37 cellular contexts compared by ENCODE assay signal in the genomic region with DNA sequence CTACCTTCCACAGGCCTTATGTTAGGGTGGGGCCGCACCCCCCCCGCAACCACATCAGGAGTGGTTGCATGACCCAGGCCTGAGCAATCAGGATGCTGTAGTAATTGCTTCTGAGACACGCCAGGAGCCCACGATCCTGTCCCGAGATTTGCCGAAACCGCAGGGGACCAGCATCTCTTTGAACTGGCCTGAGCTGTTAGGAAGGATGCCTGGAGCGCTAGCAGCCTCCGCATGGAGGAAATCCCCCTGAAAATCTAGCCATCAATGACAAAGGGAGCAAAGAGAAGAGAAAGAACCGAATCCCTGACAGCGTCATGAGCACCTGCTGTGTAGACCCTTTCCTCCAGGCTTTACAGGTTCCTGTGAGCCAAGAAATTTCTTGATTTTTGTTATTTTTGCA. TPM values are rescaled to one million over a fixed set of nuclear protein-coding genes. Genes with fewer than 3 reads are reported as not detected.
DNase-seq lines count a peak whose midpoint lies in the region; ATAC-seq and TF ChIP-seq lines count a peak whose summit lies in the region.
"Had no signal": no experiment of that assay in that cellular context is flagged by ENCODE, and none has a peak within 500 bp of the region (broad histone marks: within the 10 kb centered on the region; RNA-seq: fewer than 3 reads in every experiment).

No MANE protein-coding gene starts in this region.

- H3K27ac ChIP-seq in HUES6 (ENCODE audit: low read depth, low read length): peak overlapping the region; percentile 31; the same call in 1 of the 2 replicates
- H3K27ac ChIP-seq in osteoblast (ENCODE audit: low read depth, low read length): no peak overlapping the region
- H3K27ac ChIP-seq: dorsolateral prefrontal cortex, Peyer's patch, uterus, WERI-Rb-1 had no signal

- H3K27ac Mint-ChIP-seq in activated T-helper 1 cell treated with anti-CD3 and anti-CD28 coated beads, Interleukin-12 subunit alpha, Interleukin-12 subunit beta, Interleukin-2, Interleukin-4 antibody, amounts not matched to agents 30 ng/mL and 10 ng/mL and 1 ng/mL, durations not matched to agents 14 hours and 24 hours and 36 hours: peak overlapping the region; percentile 53
- H3K27ac Mint-ChIP-seq in stimulated activated memory B cell treated with anti-CD40 and anti-IgM and Interleukin-4, amounts not matched to agents 10 μg/mL and 1 μg/mL and 100 μg/mL, for 72 hours: no peak overlapping the region
- H3K27ac Mint-ChIP-seq: activated CD4-positive, alpha-beta T cell treated with anti-CD3 and anti-CD28 coated beads, Interleukin-2, amount 10 ng/mL, durations not matched to agents 7 days and 5 days; activated naive CD4-positive, alpha-beta T cell treated with anti-CD3 and anti-CD28 coated beads, Interleukin-2, amount 50 U/mL, for 72 hours; CD8-positive, alpha-beta T cell had no signal

- H3K4me3 ChIP-seq in HUES6 (ENCODE audit: low read depth, low read length) (no peak overlapping the region), osteoblast (ENCODE audit: insufficient read depth, low read length) (no peak overlapping the region)
- H3K4me3 ChIP-seq: dorsolateral prefrontal cortex, HAP-1, Peyer's patch, uterus had no signal

- H3K9me3 ChIP-seq in HUES6 (ENCODE audit: control insufficient read depth, insufficient read depth, low read depth, low read length) (peaks cover 5% of the 10 kb centered on the region), osteoblast (ENCODE audit: low read depth, low read length) (no peaks in the 10 kb centered on the region)
- H3K9me3 ChIP-seq: BE2C, HAP-1, Peyer's patch, uterus had no signal

- intact Hi-C loops in activated T-helper 1 cell treated with anti-CD3 and anti-CD28 coated beads, Interleukin-12 subunit alpha, Interleukin-12 subunit beta, Interleukin-2, Interleukin-4 antibody, amounts not matched to agents 30 ng/mL and 10 ng/mL and 1 ng/mL, durations not matched to agents 14 hours and 24 hours and 36 hours (cut with micrococcal nuclease): no loop called here

- H3K27me3 Mint-ChIP-seq in activated T-helper 1 cell treated with anti-CD3 and anti-CD28 coated beads, Interleukin-12 subunit alpha, Interleukin-12 subunit beta, Interleukin-2, Interleukin-4 antibody, amounts not matched to agents 30 ng/mL and 10 ng/mL and 1 ng/mL, durations not matched to agents 14 hours and 24 hours and 36 hours (ENCODE audit: insufficient read depth): peaks cover 23% of the 10 kb centered on the region
- H3K27me3 Mint-ChIP-seq in stimulated activated memory B cell treated with anti-CD40 and anti-IgM and Interleukin-4, amounts not matched to agents 10 μg/mL and 1 μg/mL and 100 μg/mL, for 72 hours: peaks cover 18% of the 10 kb centered on the region

- no peak for DNase-seq in activated T-helper 1 cell treated with anti-CD3 and anti-CD28 coated beads, Interleukin-12 subunit alpha, Interleukin-12 subunit beta, Interleukin-2, Interleukin-4 antibody, amounts not matched to agents 30 ng/mL and 10 ng/mL and 1 ng/mL, durations not matched to agents 14 hours and 24 hours and 36 hours (ENCODE audit: low spot score)
- DNase-seq in iPS-NIHi11 (ENCODE audit: low spot score) (peak; percentile 61), osteoblast (ENCODE audit: insufficient read length, low spot score, missing footprints) (no peak), ureter (ENCODE audit: low spot score) (no peak)
- no peak for DNase-seq in stimulated activated naive CD4-positive, alpha-beta T cell (lab: John Stamatoyannopoulos, UW)
- DNase-seq: activated CD4-positive, alpha-beta T cell treated with anti-CD3 and anti-CD28 coated beads, Interleukin-2, amount 10 ng/mL, durations not matched to agents 7 days and 5 days; activated effector memory CD4-positive, alpha-beta T cell treated with Interleukin-2 at 50 U/mL for 16 hours; amygdala; BE2C; CD8-positive, alpha-beta T cell; DMS 273 treated with DMSO at 0.1 percent for 48 hours; dorsolateral prefrontal cortex; EL; hippocampal formation; Kasumi-1; midbrain; naive thymus-derived CD4-positive, alpha-beta T cell; NCI-H1436; NCI-H2081 treated with DMSO at 0.1 percent for 48 hours; NCI-H748 treated with DMSO at 0.1 percent for 48 hours; Peyer's patch; SIG-M5; stimulated activated naive CD4-positive, alpha-beta T cell treated with Interleukin-2 at 50 U/mL for 16 hours; T-helper 9 cell; uterus; WERI-Rb-1 had no signal

- no peak overlapping the region for H3K4me3 Mint-ChIP-seq in activated T-helper 1 cell treated with anti-CD3 and anti-CD28 coated beads, Interleukin-12 subunit alpha, Interleukin-12 subunit beta, Interleukin-2, Interleukin-4 antibody, amounts not matched to agents 30 ng/mL and 10 ng/mL and 1 ng/mL, durations not matched to agents 14 hours and 24 hours and 36 hours
- no peak overlapping the region for H3K4me3 Mint-ChIP-seq in stimulated activated memory B cell treated with anti-CD40 and anti-IgM and Interleukin-4, amounts not matched to agents 10 μg/mL and 1 μg/mL and 100 μg/mL, for 72 hours
- H3K4me3 Mint-ChIP-seq: activated CD4-positive, alpha-beta T cell treated with anti-CD3 and anti-CD28 coated beads, Interleukin-2, amount 10 ng/mL, durations not matched to agents 7 days and 5 days; CD8-positive, alpha-beta T cell; naive thymus-derived CD4-positive, alpha-beta T cell had no signal

- no peaks in the 10 kb centered on the region for H3K4me1 Mint-ChIP-seq in activated T-helper 1 cell treated with anti-CD3 and anti-CD28 coated beads, Interleukin-12 subunit alpha, Interleukin-12 subunit beta, Interleukin-2, Interleukin-4 antibody, amounts not matched to agents 30 ng/mL and 10 ng/mL and 1 ng/mL, durations not matched to agents 14 hours and 24 hours and 36 hours (ENCODE audit: low read depth)
- no peaks in the 10 kb centered on the region for H3K4me1 Mint-ChIP-seq in stimulated activated memory B cell treated with anti-CD40 and anti-IgM and Interleukin-4, amounts not matched to agents 10 μg/mL and 1 μg/mL and 100 μg/mL, for 72 hours
- H3K4me1 Mint-ChIP-seq: activated CD4-positive, alpha-beta T cell treated with anti-CD3 and anti-CD28 coated beads, Interleukin-2, amount 10 ng/mL, durations not matched to agents 7 days and 5 days had no signal

- no peaks in the 10 kb centered on the region for H3K36me3 ChIP-seq in HUES6 (ENCODE audit: control insufficient read depth, insufficient read depth, low read length)
- H3K36me3 ChIP-seq in osteoblast (ENCODE audit: insufficient read depth, low read length): no peaks in the 10 kb centered on the region
- H3K36me3 ChIP-seq: BE2C, HAP-1, Peyer's patch, uterus, WERI-Rb-1 had no signal

- peak overlapping the region; percentile 25 for H2AFZ ChIP-seq in osteoblast (ENCODE audit: low read length)

- H3K4me2 ChIP-seq in osteoblast (ENCODE audit: insufficient read depth, low read length): no peak overlapping the region

- H3K79me2 ChIP-seq in osteoblast (ENCODE audit: insufficient read depth, low read length): no peaks in the 10 kb centered on the region

- no peaks in the 10 kb centered on the region for H4K20me1 ChIP-seq in osteoblast (ENCODE audit: insufficient read depth, low read length)

- H3K27me3 ChIP-seq in HUES6 (ENCODE audit: control insufficient read depth, insufficient read depth, low read length) (no peaks in the 10 kb centered on the region), osteoblast (ENCODE audit: insufficient read depth, low read length) (peaks cover 4% of the 10 kb centered on the region)
- H3K27me3 ChIP-seq: BE2C, dorsolateral prefrontal cortex, Peyer's patch, uterus had no signal

- no peak overlapping the region for H3K9ac ChIP-seq in HUES6 (ENCODE audit: low read length)

- no peaks in the 10 kb centered on the region for H3K36me3 Mint-ChIP-seq in activated T-helper 1 cell treated with anti-CD3 and anti-CD28 coated beads, Interleukin-12 subunit alpha, Interleukin-12 subunit beta, Interleukin-2, Interleukin-4 antibody, amounts not matched to agents 30 ng/mL and 10 ng/mL and 1 ng/mL, durations not matched to agents 14 hours and 24 hours and 36 hours (ENCODE audit: low read depth)
- no peaks in the 10 kb centered on the region for H3K36me3 Mint-ChIP-seq in stimulated activated memory B cell treated with anti-CD40 and anti-IgM and Interleukin-4, amounts not matched to agents 10 μg/mL and 1 μg/mL and 100 μg/mL, for 72 hours
- H3K36me3 Mint-ChIP-seq: activated naive CD4-positive, alpha-beta T cell treated with anti-CD3 and anti-CD28 coated beads, Interleukin-2, amount 50 U/mL, for 72 hours; CD8-positive, alpha-beta T cell had no signal

- TF ChIP-seq CTCF in osteoblast (IDR thresholded peaks at IDR 0.05; ENCODE audit: extremely low read depth, low read depth, low read length): no peak

- peaks cover 3% of the 10 kb centered on the region for H3K9me3 Mint-ChIP-seq in activated T-helper 1 cell treated with anti-CD3 and anti-CD28 coated beads, Interleukin-12 subunit alpha, Interleukin-12 subunit beta, Interleukin-2, Interleukin-4 antibody, amounts not matched to agents 30 ng/mL and 10 ng/mL and 1 ng/mL, durations not matched to agents 14 hours and 24 hours and 36 hours
- peaks cover 4% of the 10 kb centered on the region for H3K9me3 Mint-ChIP-seq in stimulated activated memory B cell treated with anti-CD40 and anti-IgM and Interleukin-4, amounts not matched to agents 10 μg/mL and 1 μg/mL and 100 μg/mL, for 72 hours
- H3K9me3 Mint-ChIP-seq: activated CD4-positive, alpha-beta T cell treated with anti-CD3 and anti-CD28 coated beads, Interleukin-2, amount 10 ng/mL, durations not matched to agents 7 days and 5 days; CD8-positive, alpha-beta T cell had no signal

- peaks cover 8% of the 10 kb centered on the region; the same call in 1 of the 2 replicates for H3K4me1 ChIP-seq in HUES6 (ENCODE audit: control insufficient read depth, insufficient read depth, low read length)
- no peaks in the 10 kb centered on the region for H3K4me1 ChIP-seq in osteoblast (ENCODE audit: insufficient read depth, low read length)
- H3K4me1 ChIP-seq: HAP-1, Peyer's patch, uterus had no signal

- ATAC-seq in stimulated activated memory B cell treated with anti-CD40 and anti-IgM and Interleukin-4, amounts not matched to agents 10 μg/mL and 1 μg/mL and 100 μg/mL, for 72 hours: no peak
- ATAC-seq: activated naive CD4-positive, alpha-beta T cell treated with anti-CD3 and anti-CD28 coated beads, Interleukin-2, amount 50 U/mL, for 72 hours; CD8-positive, alpha-beta T cell; naive thymus-derived CD4-positive, alpha-beta T cell had no signal

RNA-seq across cellular contexts. Expression of a gene that starts 8.7 kb away (rescaled TPM):
- total RNA-seq in activated T-helper 1 cell treated with anti-CD3 and anti-CD28 coated beads, Interleukin-12 subunit alpha, Interleukin-12 subunit beta, Interleukin-2, Interleukin-4 antibody, amounts not matched to agents 30 ng/mL and 10 ng/mL and 1 ng/mL, durations not matched to agents 14 hours and 24 hours and 36 hours: not detected in 2 replicates
- total RNA-seq in osteoblast: not detected in 2 replicates
- not detected for total RNA-seq in ureter
- total RNA-seq: activated CD4-positive, alpha-beta T cell treated with anti-CD3 and anti-CD28 coated beads, Interleukin-2, amount 10 ng/mL, durations not matched to agents 7 days and 5 days; activated CD8-positive, alpha-beta memory T cell treated with anti-CD3 and anti-CD28 coated beads for 36 hours; activated naive CD4-positive, alpha-beta T cell treated with anti-CD3 and anti-CD28 coated beads, Interleukin-2, amount 50 U/mL, for 72 hours; CD8-positive, alpha-beta T cell; cerebellum; dorsolateral prefrontal cortex; endothelial cell of umbilical vein; liver; naive thymus-derived CD4-positive, alpha-beta T cell; osteocyte; Peyer's patch; skeletal muscle tissue; temporal lobe; uterus had no signal

RNA-seq across cellular contexts. Expression of a gene that starts 53.7 kb away (rescaled TPM):
- 0.05 TPM in 1 of 2 replicates, not detected in the other for total RNA-seq in activated T-helper 1 cell treated with anti-CD3 and anti-CD28 coated beads, Interleukin-12 subunit alpha, Interleukin-12 subunit beta, Interleukin-2, Interleukin-4 antibody, amounts not matched to agents 30 ng/mL and 10 ng/mL and 1 ng/mL, durations not matched to agents 14 hours and 24 hours and 36 hours
- total RNA-seq in osteoblast: under 0.01 TPM in 2 replicates
- 2.0 TPM for total RNA-seq in ureter
- total RNA-seq: activated naive CD4-positive, alpha-beta T cell treated with anti-CD3 and anti-CD28 coated beads, Interleukin-2, amount 50 U/mL, for 72 hours; endothelial cell of umbilical vein; osteocyte had no signal
